Comparison of ENCODE assay signal across 19 cellular contexts in the genomic region with DNA sequence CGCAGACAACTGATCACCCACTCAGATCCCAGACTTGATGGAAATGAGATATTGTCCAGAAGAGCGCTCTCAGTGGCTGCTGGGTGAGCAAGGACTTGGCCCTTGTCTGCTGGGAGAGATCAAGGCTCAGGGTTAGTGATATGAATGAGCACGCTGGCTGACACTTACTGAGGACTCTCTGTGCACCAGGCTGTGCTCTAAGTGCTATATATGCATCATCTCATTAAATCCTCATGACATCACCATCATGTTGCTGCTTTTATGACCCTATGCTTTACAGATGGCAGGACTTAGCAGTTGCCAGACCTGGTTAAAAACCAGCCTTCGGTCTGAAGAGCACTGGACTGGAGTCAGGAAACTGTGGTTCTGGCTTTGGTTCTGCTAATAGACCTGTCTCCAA.
"Had no signal": no experiment of that assay in that cellular context is flagged by ENCODE, and none has a peak within 500 bp of the region (broad histone marks: within the 10 kb centered on the region; RNA-seq: fewer than 3 reads in every experiment).

No MANE protein-coding gene starts in this region.

- DNase-seq: activated CD4-positive, alpha-beta memory T cell treated with anti-CD3 and anti-CD28 coated beads, Interleukin-2, amount 10 ng/mL, durations not matched to agents 7 days and 5 days; activated CD4-positive, alpha-beta T cell treated with anti-CD3 and anti-CD28 coated beads, Interleukin-2, amount 10 ng/mL, durations not matched to agents 24 days and 14 days; activated effector memory CD4-positive, alpha-beta T cell treated with Interleukin-2 at 50 U/mL for 16 hours; activated naive CD4-positive, alpha-beta T cell treated with anti-CD3 and anti-CD28 coated beads for 36 hours; activated T-cell treated with anti-CD3 and anti-CD28 coated beads, Interleukin-2, amount 50 U/mL, for 72 hours; amygdala; cerebellar nuclear complex; kidney; lower lobe of right lung; mesendoderm; mucosa of descending colon; nephron progenitor cell; nucleus accumbens; right lobe of liver; stimulated activated CD4-positive, alpha-beta T cell treated with anti-CD3 and anti-CD28 coated beads, Interleukin-1b, Interleukin-23, amount 100 ng/mL, for 48 hours; stimulated activated naive CD8-positive, alpha-beta T cell treated with anti-CD3 and anti-CD28 coated beads, Interleukin-15, amount 100 ng/mL, for 72 hours; tibial artery had no signal

- ATAC-seq: activated CD4-positive, CD25-positive, alpha-beta regulatory T cell treated with anti-CD3 and anti-CD28 coated beads, Interleukin-2, amount 50 U/mL, for 24 hours; activated T-cell treated with anti-CD3 and anti-CD28 coated beads, Interleukin-2, amount 50 U/mL, for 72 hours; left lobe of liver; lower lobe of right lung; mucosa of descending colon; right lobe of liver; stimulated activated naive CD8-positive, alpha-beta T cell treated with anti-CD3 and anti-CD28 coated beads, Interleukin-15, amount 100 ng/mL, for 72 hours had no signal
